In the genomic region with DNA sequence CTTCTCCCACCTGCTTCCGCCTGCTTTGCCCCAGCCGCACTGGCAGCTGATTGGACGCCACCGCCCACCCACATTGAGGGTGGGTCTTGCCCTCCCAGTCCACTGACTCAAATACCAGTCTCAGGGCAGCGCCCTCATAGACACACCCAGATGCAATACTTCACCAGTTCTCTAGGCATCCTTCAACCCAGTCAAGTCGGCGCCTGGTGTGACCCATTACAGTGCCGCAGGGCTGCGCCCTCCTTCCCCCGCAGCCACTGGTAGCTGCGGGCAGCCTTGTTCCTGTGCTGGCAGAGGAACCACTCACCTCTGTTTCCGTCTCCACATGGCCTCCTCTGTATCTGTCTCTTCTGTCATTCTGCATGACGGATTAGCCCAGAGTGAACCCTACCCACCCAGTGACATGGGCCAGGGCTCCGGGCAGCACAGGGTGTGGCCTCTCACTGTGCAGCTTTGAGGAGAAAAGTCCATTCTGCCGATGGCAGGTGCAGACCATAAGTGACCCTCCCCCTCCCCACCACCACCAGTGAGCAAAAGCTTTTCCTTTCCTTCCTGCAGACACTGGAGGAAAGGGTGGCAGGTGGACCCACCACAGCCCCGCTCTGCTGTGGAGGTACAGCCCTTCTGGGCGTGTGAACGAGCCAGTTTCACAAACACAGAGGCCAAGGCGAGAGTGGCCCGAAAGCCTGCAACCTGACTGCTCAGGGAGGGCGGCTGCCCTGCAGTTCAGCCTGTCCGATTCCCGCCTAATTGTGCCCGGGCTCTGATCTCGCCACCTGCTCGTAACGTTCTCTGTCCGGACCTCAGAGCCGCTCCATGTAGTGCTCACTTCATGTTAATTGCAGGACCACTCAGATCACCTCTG, we compare ENCODE assay signal across 1 cellular context.
A peak's percentile ranks its signal among the peaks of the same experiment; 100 is the strongest.
TF ChIP-seq lines count a peak whose summit lies in the region.

No MANE protein-coding gene starts in this region.

TF ChIP-seq in HepG2, 621 proteins besides CTCF, POLR2A, EP300 and RAD21 (continues in another document):
- TF ChIP-seq ZBTB38 (CRISPR knock-in tag; IDR thresholded peaks at IDR 0.05): peak; percentile 85; the same call in 1 of the 2 replicates
- TF ChIP-seq ASH2L (IDR thresholded peaks at IDR 0.05; ENCODE audit: insufficient read length, low read depth, low read length): peak; percentile 27
- TF ChIP-seq HNF4G (IDR thresholded peaks at IDR 0.05; ENCODE audit: borderline replicate concordance, low read depth, low read length): no peak
- TF ChIP-seq HNF4G (CRISPR knock-in tag; IDR thresholded peaks at IDR 0.05; ENCODE audit: borderline replicate concordance, low read depth): no peak
- TF ChIP-seq ZNF788 (CRISPR knock-in tag; IDR thresholded peaks at IDR 0.05; ENCODE audit: borderline replicate concordance): peak; percentile 19; the same call in 1 of the 2 replicates
- peak; percentile 37; the same call in 1 of the 2 replicates for TF ChIP-seq HNF4A (CRISPR knock-in tag; IDR thresholded peaks at IDR 0.05)
- peak; percentile 82; the same call in 1 of the 2 replicates for TF ChIP-seq ZFP91 (CRISPR knock-in tag; IDR thresholded peaks at IDR 0.05; ENCODE audit: borderline replicate concordance)
- TF ChIP-seq MEIS2 (CRISPR knock-in tag; IDR thresholded peaks at IDR 0.05): peak; percentile 68
- no peak for TF ChIP-seq MEF2D (CRISPR knock-in tag; IDR thresholded peaks at IDR 0.05)
- peak; percentile 34 for TF ChIP-seq MED8 (CRISPR knock-in tag; IDR thresholded peaks at IDR 0.05; ENCODE audit: insufficient replicate concordance)
- TF ChIP-seq TEAD2 (CRISPR knock-in tag; IDR thresholded peaks at IDR 0.05): no peak
- TF ChIP-seq POGZ (CRISPR knock-in tag; IDR thresholded peaks at IDR 0.05): peak; percentile 11; the same call in 1 of the 2 replicates
- TF ChIP-seq, protein P1, sequence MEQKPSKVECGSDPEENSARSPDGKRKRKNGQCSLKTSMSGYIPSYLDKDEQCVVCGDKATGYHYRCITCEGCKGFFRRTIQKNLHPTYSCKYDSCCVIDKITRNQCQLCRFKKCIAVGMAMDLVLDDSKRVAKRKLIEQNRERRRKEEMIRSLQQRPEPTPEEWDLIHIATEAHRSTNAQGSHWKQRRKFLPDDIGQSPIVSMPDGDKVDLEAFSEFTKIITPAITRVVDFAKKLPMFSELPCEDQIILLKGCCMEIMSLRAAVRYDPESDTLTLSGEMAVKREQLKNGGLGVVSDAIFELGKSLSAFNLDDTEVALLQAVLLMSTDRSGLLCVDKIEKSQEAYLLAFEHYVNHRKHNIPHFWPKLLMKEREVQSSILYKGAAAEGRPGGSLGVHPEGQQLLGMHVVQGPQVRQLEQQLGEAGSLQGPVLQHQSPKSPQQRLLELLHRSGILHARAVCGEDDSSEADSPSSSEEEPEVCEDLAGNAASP (CRISPR knock-in tag; IDR thresholded peaks at IDR 0.05; ENCODE audit: borderline replicate concordance): peak; percentile 47; the same call in 1 of the 2 replicates
- TF ChIP-seq RBFOX2 (IDR thresholded peaks at IDR 0.05; ENCODE audit: low read depth, low read length): 0 out of 2 replicates have a peak, but pooled peaks have one; percentile 5
- TF ChIP-seq MXI1 (IDR thresholded peaks at IDR 0.05; ENCODE audit: borderline replicate concordance, low read depth, low read length): peak; percentile 29; the same call in 1 of the 3 replicates
- no peak for TF ChIP-seq ZNF570 (CRISPR knock-in tag; IDR thresholded peaks at IDR 0.05; ENCODE audit: borderline replicate concordance)
- TF ChIP-seq TBX2 (CRISPR knock-in tag; IDR thresholded peaks at IDR 0.05; ENCODE audit: borderline replicate concordance): 0 out of 2 replicates have a peak, but pooled peaks have one; percentile 1
- TF ChIP-seq ZBTB3 (CRISPR knock-in tag; IDR thresholded peaks at IDR 0.05; ENCODE audit: borderline replicate concordance, low read depth): 0 out of 2 replicates have a peak, but pooled peaks have one; percentile 59
- TF ChIP-seq, protein P2, sequence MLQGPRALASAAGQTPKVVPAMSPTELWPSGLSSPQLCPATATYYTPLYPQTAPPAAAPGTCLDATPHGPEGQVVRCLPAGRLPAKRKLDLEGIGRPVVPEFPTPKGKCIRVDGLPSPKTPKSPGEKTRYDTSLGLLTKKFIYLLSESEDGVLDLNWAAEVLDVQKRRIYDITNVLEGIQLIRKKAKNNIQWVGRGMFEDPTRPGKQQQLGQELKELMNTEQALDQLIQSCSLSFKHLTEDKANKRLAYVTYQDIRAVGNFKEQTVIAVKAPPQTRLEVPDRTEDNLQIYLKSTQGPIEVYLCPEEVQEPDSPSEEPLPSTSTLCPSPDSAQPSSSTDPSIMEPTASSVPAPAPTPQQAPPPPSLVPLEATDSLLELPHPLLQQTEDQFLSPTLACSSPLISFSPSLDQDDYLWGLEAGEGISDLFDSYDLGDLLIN (CRISPR knock-in tag; IDR thresholded peaks at IDR 0.05; ENCODE audit: borderline replicate concordance): no peak
- TF ChIP-seq TGIF2 (CRISPR knock-in tag; IDR thresholded peaks at IDR 0.05): peak; percentile 61
- TF ChIP-seq ESRRA (CRISPR knock-in tag; IDR thresholded peaks at IDR 0.05; ENCODE audit: low read depth): 0 out of 2 replicates have a peak, but pooled peaks have one; percentile 17
- TF ChIP-seq, protein P3, sequence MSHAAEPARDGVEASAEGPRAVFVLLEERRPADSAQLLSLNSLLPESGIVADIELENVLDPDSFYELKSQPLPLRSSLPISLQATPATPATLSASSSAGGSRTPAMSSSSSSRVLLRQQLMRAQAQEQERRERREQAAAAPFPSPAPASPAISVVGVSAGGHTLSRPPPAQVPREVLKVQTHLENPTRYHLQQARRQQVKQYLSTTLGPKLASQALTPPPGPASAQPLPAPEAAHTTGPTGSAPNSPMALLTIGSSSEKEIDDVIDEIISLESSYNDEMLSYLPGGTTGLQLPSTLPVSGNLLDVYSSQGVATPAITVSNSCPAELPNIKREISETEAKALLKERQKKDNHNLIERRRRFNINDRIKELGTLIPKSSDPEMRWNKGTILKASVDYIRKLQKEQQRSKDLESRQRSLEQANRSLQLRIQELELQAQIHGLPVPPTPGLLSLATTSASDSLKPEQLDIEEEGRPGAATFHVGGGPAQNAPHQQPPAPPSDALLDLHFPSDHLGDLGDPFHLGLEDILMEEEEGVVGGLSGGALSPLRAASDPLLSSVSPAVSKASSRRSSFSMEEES (CRISPR knock-in tag; IDR thresholded peaks at IDR 0.05): 0 out of 2 replicates have a peak, but pooled peaks have one; percentile 15
- TF ChIP-seq ZNF839 (CRISPR knock-in tag; IDR thresholded peaks at IDR 0.05; ENCODE audit: borderline replicate concordance): 0 out of 2 replicates have a peak, but pooled peaks have one; percentile 29
- peak; percentile 99 for TF ChIP-seq HOXD1 (CRISPR knock-in tag; IDR thresholded peaks at IDR 0.05)
- TF ChIP-seq SNAPC2 (CRISPR knock-in tag; IDR thresholded peaks at IDR 0.05): 0 out of 2 replicates have a peak, but pooled peaks have one; percentile 11
- TF ChIP-seq ZC3H13 (CRISPR knock-in tag; IDR thresholded peaks at IDR 0.05): 0 out of 2 replicates have a peak, but pooled peaks have one; percentile 32
- TF ChIP-seq HIVEP1 (CRISPR knock-in tag; IDR thresholded peaks at IDR 0.05): peak; percentile 43; the same call in 1 of the 2 replicates
- no peak for TF ChIP-seq ZNF660 (CRISPR knock-in tag; IDR thresholded peaks at IDR 0.05; ENCODE audit: borderline replicate concordance, low read depth)
- 0 out of 2 replicates have a peak, but pooled peaks have one; percentile 43 for TF ChIP-seq ZNF121 (CRISPR knock-in tag; IDR thresholded peaks at IDR 0.05)
- TF ChIP-seq YEATS2 (CRISPR knock-in tag; IDR thresholded peaks at IDR 0.05; ENCODE audit: borderline replicate concordance): peak; percentile 31; the same call in 1 of the 2 replicates
- 0 out of 2 replicates have a peak, but pooled peaks have one; percentile 19 for TF ChIP-seq ZC3H4 (CRISPR knock-in tag; IDR thresholded peaks at IDR 0.05; ENCODE audit: borderline replicate concordance)
- 0 out of 2 replicates have a peak, but pooled peaks have one; percentile 6 for TF ChIP-seq ZNF431 (CRISPR knock-in tag; IDR thresholded peaks at IDR 0.05; ENCODE audit: borderline replicate concordance, low read depth)
- TF ChIP-seq MXD1 (CRISPR knock-in tag; IDR thresholded peaks at IDR 0.05): peak; percentile 58; the same call in 1 of the 2 replicates
- no peak for TF ChIP-seq SATB2 (CRISPR knock-in tag; IDR thresholded peaks at IDR 0.05)
- no peak for TF ChIP-seq ISL2 (CRISPR knock-in tag; IDR thresholded peaks at IDR 0.05)
- TF ChIP-seq ZGPAT (CRISPR knock-in tag; IDR thresholded peaks at IDR 0.05): 0 out of 2 replicates have a peak, but pooled peaks have one; percentile 3
- TF ChIP-seq MED1 (CRISPR knock-in tag; IDR thresholded peaks at IDR 0.05): no peak
- TF ChIP-seq MEIS1 (CRISPR knock-in tag; IDR thresholded peaks at IDR 0.05; ENCODE audit: borderline replicate concordance): 0 out of 2 replicates have a peak, but pooled peaks have one; percentile 13
- TF ChIP-seq HOXA9 (CRISPR knock-in tag; IDR thresholded peaks at IDR 0.05; ENCODE audit: borderline replicate concordance): no peak
- TF ChIP-seq RXRB (CRISPR knock-in tag; IDR thresholded peaks at IDR 0.05; ENCODE audit: borderline replicate concordance): peak; percentile 28; the same call in 1 of the 2 replicates
- peak; percentile 80 for TF ChIP-seq SAP130 (CRISPR knock-in tag; IDR thresholded peaks at IDR 0.05; ENCODE audit: low read depth)
- 0 out of 2 replicates have a peak, but pooled peaks have one; percentile 68 for TF ChIP-seq SNAI1 (CRISPR knock-in tag; IDR thresholded peaks at IDR 0.05; ENCODE audit: borderline replicate concordance)
- TF ChIP-seq NFYB (CRISPR knock-in tag; IDR thresholded peaks at IDR 0.05): 0 out of 2 replicates have a peak, but pooled peaks have one; percentile 32
- TF ChIP-seq, protein P4, sequence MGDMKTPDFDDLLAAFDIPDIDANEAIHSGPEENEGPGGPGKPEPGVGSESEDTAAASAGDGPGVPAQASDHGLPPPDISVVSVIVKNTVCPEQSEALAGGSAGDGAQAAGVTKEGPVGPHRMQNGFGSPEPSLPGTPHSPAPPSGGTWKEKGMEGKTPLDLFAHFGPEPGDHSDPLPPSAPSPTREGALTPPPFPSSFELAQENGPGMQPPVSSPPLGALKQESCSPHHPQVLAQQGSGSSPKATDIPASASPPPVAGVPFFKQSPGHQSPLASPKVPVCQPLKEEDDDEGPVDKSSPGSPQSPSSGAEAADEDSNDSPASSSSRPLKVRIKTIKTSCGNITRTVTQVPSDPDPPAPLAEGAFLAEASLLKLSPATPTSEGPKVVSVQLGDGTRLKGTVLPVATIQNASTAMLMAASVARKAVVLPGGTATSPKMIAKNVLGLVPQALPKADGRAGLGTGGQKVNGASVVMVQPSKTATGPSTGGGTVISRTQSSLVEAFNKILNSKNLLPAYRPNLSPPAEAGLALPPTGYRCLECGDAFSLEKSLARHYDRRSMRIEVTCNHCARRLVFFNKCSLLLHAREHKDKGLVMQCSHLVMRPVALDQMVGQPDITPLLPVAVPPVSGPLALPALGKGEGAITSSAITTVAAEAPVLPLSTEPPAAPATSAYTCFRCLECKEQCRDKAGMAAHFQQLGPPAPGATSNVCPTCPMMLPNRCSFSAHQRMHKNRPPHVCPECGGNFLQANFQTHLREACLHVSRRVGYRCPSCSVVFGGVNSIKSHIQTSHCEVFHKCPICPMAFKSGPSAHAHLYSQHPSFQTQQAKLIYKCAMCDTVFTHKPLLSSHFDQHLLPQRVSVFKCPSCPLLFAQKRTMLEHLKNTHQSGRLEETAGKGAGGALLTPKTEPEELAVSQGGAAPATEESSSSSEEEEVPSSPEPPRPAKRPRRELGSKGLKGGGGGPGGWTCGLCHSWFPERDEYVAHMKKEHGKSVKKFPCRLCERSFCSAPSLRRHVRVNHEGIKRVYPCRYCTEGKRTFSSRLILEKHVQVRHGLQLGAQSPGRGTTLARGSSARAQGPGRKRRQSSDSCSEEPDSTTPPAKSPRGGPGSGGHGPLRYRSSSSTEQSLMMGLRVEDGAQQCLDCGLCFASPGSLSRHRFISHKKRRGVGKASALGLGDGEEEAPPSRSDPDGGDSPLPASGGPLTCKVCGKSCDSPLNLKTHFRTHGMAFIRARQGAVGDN (CRISPR knock-in tag; IDR thresholded peaks at IDR 0.05): peak; percentile 76
- peak; percentile 56; the same call in 1 of the 2 replicates for TF ChIP-seq SALL1 (CRISPR knock-in tag; IDR thresholded peaks at IDR 0.05)
